Comparison of ENCODE assay signal across 1 cellular context in genomic region chr7:23469150-23469960, GRCh38.
TF ChIP-seq lines count a peak whose summit lies in the region.

No MANE protein-coding gene starts in this region.

TF ChIP-seq in HepG2, 621 proteins besides CTCF, POLR2A, EP300 and RAD21 (continued from another document and continues in another):
- TF ChIP-seq, protein P1, sequence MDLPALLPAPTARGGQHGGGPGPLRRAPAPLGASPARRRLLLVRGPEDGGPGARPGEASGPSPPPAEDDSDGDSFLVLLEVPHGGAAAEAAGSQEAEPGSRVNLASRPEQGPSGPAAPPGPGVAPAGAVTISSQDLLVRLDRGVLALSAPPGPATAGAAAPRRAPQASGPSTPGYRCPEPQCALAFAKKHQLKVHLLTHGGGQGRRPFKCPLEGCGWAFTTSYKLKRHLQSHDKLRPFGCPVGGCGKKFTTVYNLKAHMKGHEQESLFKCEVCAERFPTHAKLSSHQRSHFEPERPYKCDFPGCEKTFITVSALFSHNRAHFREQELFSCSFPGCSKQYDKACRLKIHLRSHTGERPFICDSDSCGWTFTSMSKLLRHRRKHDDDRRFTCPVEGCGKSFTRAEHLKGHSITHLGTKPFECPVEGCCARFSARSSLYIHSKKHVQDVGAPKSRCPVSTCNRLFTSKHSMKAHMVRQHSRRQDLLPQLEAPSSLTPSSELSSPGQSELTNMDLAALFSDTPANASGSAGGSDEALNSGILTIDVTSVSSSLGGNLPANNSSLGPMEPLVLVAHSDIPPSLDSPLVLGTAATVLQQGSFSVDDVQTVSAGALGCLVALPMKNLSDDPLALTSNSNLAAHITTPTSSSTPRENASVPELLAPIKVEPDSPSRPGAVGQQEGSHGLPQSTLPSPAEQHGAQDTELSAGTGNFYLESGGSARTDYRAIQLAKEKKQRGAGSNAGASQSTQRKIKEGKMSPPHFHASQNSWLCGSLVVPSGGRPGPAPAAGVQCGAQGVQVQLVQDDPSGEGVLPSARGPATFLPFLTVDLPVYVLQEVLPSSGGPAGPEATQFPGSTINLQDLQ (CRISPR knock-in tag; IDR thresholded peaks at IDR 0.05) = 0 out of 2 replicates have a peak, but pooled peaks have one; percentile 22
- TF ChIP-seq BORCS8-MEF2B (CRISPR knock-in tag; IDR thresholded peaks at IDR 0.05) (0 out of 2 replicates have a peak, but pooled peaks have one; percentile 38), ZNF337 (CRISPR knock-in tag; IDR thresholded peaks at IDR 0.05; ENCODE audit: borderline replicate concordance, low read depth) (no peak), GMEB2 (CRISPR knock-in tag; IDR thresholded peaks at IDR 0.05; ENCODE audit: low read depth) (no peak), NFE2L2 (IDR thresholded peaks at IDR 0.05; ENCODE audit: low read length) (no peak), RBM39 (IDR thresholded peaks at IDR 0.05; ENCODE audit: low read depth, low read length, poor library complexity, severe bottlenecking) (no peak), ZNF3 (CRISPR knock-in tag; IDR thresholded peaks at IDR 0.05) (no peak), HMG20B (CRISPR knock-in tag; conservative IDR thresholded peaks at IDR 0.05) (no peak), HNRNPH1 (optimal IDR thresholded peaks at IDR 0.05; ENCODE audit: low read depth, low read length) (no peak), ZNF773 (CRISPR knock-in tag; IDR thresholded peaks at IDR 0.05; ENCODE audit: borderline replicate concordance) (no peak), CSRNP1 (CRISPR knock-in tag; IDR thresholded peaks at IDR 0.05) (no peak), GTF2F1 (IDR thresholded peaks at IDR 0.05; ENCODE audit: low read length) (no peak), ZNF331 (CRISPR knock-in tag; IDR thresholded peaks at IDR 0.05) (no peak), MED1 (CRISPR knock-in tag; IDR thresholded peaks at IDR 0.05) (peak; percentile 31; the same call in 1 of the 2 replicates), MEIS2 (CRISPR knock-in tag; IDR thresholded peaks at IDR 0.05) (no peak), FOSL1 (CRISPR knock-in tag; IDR thresholded peaks at IDR 0.05; ENCODE audit: borderline replicate concordance) (no peak), MYC (CRISPR knock-in tag; IDR thresholded peaks at IDR 0.05; ENCODE audit: borderline replicate concordance) (no peak; the same call in 1 of the 2 replicates), PHF20 (CRISPR knock-in tag; IDR thresholded peaks at IDR 0.05) (no peak), ZNF891 (CRISPR knock-in tag; IDR thresholded peaks at IDR 0.05) (peak; percentile 69; the same call in 1 of the 2 replicates), ZSCAN22 (CRISPR knock-in tag; IDR thresholded peaks at IDR 0.05) (no peak), CCAR2 (optimal IDR thresholded peaks at IDR 0.05; ENCODE audit: low read depth, low read length) (no peak), ZNF274 (CRISPR knock-in tag; IDR thresholded peaks at IDR 0.05) (no peak), HOXA9 (CRISPR knock-in tag; IDR thresholded peaks at IDR 0.05; ENCODE audit: borderline replicate concordance) (0 out of 2 replicates have a peak, but pooled peaks have one; percentile 45), ZBTB21 (CRISPR knock-in tag; IDR thresholded peaks at IDR 0.05) (no peak), MED13 (CRISPR knock-in tag; IDR thresholded peaks at IDR 0.05) (no peak; the same call in 1 of the 2 replicates), ZNF713 (CRISPR knock-in tag; IDR thresholded peaks at IDR 0.05) (no peak), ATM (IDR thresholded peaks at IDR 0.05; ENCODE audit: borderline replicate concordance) (no peak), ZNF333 (CRISPR knock-in tag; IDR thresholded peaks at IDR 0.05; ENCODE audit: borderline replicate concordance) (peak; percentile 74; the same call in 1 of the 2 replicates), NFYB (CRISPR knock-in tag; IDR thresholded peaks at IDR 0.05) (no peak), ZNF563 (CRISPR knock-in tag; IDR thresholded peaks at IDR 0.05) (no peak; the same call in 1 of the 2 replicates), JARID2 (CRISPR knock-in tag; IDR thresholded peaks at IDR 0.05; ENCODE audit: insufficient replicate concordance) (no peak), ZNF772 (CRISPR knock-in tag; IDR thresholded peaks at IDR 0.05) (no peak), MATR3 (CRISPR knock-in tag; IDR thresholded peaks at IDR 0.05) (no peak), GATAD1 (CRISPR knock-in tag; IDR thresholded peaks at IDR 0.05) (no peak), ZFY (CRISPR knock-in tag; IDR thresholded peaks at IDR 0.05) (peak; percentile 82), ZNF24 (IDR thresholded peaks at IDR 0.05) (no peak), ZNF30 (CRISPR knock-in tag; IDR thresholded peaks at IDR 0.05) (no peak), ZBTB1 (CRISPR knock-in tag; IDR thresholded peaks at IDR 0.05; ENCODE audit: borderline replicate concordance) (no peak), ZNF569 (CRISPR knock-in tag; IDR thresholded peaks at IDR 0.05; ENCODE audit: borderline replicate concordance) (no peak), TAF15 (IDR thresholded peaks at IDR 0.05; ENCODE audit: low read depth, low read length, poor library complexity, severe bottlenecking) (no peak), ZNF317 (CRISPR knock-in tag; IDR thresholded peaks at IDR 0.05) (no peak), ASH2L (IDR thresholded peaks at IDR 0.05; ENCODE audit: insufficient read length, low read depth, low read length) (peak; percentile 44), EEA1 (CRISPR knock-in tag; IDR thresholded peaks at IDR 0.05; ENCODE audit: borderline replicate concordance) (no peak), FOXM1 (CRISPR knock-in tag; IDR thresholded peaks at IDR 0.05) (no peak), NR2C2 (CRISPR knock-in tag; IDR thresholded peaks at IDR 0.05; ENCODE audit: borderline replicate concordance) (0 out of 2 replicates have a peak, but pooled peaks have one; percentile 17), SAFB2 (CRISPR knock-in tag; IDR thresholded peaks at IDR 0.05; ENCODE audit: borderline replicate concordance, low read depth) (peak; percentile 56; the same call in 1 of the 2 replicates), HOXA5 (CRISPR knock-in tag; IDR thresholded peaks at IDR 0.05) (peak; percentile 10; the same call in 1 of the 2 replicates), ZFX (CRISPR knock-in tag; IDR thresholded peaks at IDR 0.05; ENCODE audit: low read depth) (peak; percentile 68), ZNF740 (CRISPR knock-in tag; IDR thresholded peaks at IDR 0.05) (0 out of 2 replicates have a peak, but pooled peaks have one; percentile 23), CCDC6 (CRISPR knock-in tag; IDR thresholded peaks at IDR 0.05) (peak; percentile 35; the same call in 1 of the 2 replicates), ATF2 (CRISPR knock-in tag; IDR thresholded peaks at IDR 0.05) (no peak), ZMYM4 (CRISPR knock-in tag; IDR thresholded peaks at IDR 0.05) (no peak), ARNT (IDR thresholded peaks at IDR 0.05) (no peak), ZKSCAN8 (CRISPR knock-in tag; IDR thresholded peaks at IDR 0.05; ENCODE audit: borderline replicate concordance) (no peak), ZFP82 (CRISPR knock-in tag; IDR thresholded peaks at IDR 0.05; ENCODE audit: borderline replicate concordance) (0 out of 2 replicates have a peak, but pooled peaks have one; percentile 59), TBX3 (IDR thresholded peaks at IDR 0.05; ENCODE audit: borderline replicate concordance) (no peak), ZNF75D (CRISPR knock-in tag; IDR thresholded peaks at IDR 0.05; ENCODE audit: borderline replicate concordance) (no peak), NCOR1 (IDR thresholded peaks at IDR 0.05; ENCODE audit: borderline replicate concordance, low read length) (no peak), FOSL2 (CRISPR knock-in tag; IDR thresholded peaks at IDR 0.05) (no peak), CAMTA2 (CRISPR knock-in tag; IDR thresholded peaks at IDR 0.05; ENCODE audit: borderline replicate concordance) (no peak), PCBP2 (optimal IDR thresholded peaks at IDR 0.05; ENCODE audit: low read depth, low read length, poor library complexity, severe bottlenecking) (no peak), ARNTL (CRISPR knock-in tag; IDR thresholded peaks at IDR 0.05) (no peak), ZNF367 (CRISPR knock-in tag; IDR thresholded peaks at IDR 0.05; ENCODE audit: borderline replicate concordance) (no peak), ZBTB8A (CRISPR knock-in tag; IDR thresholded peaks at IDR 0.05; ENCODE audit: borderline replicate concordance, low read depth) (no peak)
- TF ChIP-seq, protein P2, sequence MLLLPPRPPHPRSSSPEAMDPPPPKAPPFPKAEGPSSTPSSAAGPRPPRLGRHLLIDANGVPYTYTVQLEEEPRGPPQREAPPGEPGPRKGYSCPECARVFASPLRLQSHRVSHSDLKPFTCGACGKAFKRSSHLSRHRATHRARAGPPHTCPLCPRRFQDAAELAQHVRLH (CRISPR knock-in tag; IDR thresholded peaks at IDR 0.05; ENCODE audit: borderline replicate concordance, low read depth) = no peak
- TF ChIP-seq, protein P3, sequence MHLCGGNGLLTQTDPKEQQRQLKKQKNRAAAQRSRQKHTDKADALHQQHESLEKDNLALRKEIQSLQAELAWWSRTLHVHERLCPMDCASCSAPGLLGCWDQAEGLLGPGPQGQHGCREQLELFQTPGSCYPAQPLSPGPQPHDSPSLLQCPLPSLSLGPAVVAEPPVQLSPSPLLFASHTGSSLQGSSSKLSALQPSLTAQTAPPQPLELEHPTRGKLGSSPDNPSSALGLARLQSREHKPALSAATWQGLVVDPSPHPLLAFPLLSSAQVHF (CRISPR knock-in tag; IDR thresholded peaks at IDR 0.05) = 0 out of 2 replicates have a peak, but pooled peaks have one; percentile 6
- TF ChIP-seq, protein P4, sequence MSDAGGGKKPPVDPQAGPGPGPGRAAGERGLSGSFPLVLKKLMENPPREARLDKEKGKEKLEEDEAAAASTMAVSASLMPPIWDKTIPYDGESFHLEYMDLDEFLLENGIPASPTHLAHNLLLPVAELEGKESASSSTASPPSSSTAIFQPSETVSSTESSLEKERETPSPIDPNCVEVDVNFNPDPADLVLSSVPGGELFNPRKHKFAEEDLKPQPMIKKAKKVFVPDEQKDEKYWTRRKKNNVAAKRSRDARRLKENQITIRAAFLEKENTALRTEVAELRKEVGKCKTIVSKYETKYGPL (CRISPR knock-in tag; IDR thresholded peaks at IDR 0.05) = no peak
- TF ChIP-seq, protein P5, sequence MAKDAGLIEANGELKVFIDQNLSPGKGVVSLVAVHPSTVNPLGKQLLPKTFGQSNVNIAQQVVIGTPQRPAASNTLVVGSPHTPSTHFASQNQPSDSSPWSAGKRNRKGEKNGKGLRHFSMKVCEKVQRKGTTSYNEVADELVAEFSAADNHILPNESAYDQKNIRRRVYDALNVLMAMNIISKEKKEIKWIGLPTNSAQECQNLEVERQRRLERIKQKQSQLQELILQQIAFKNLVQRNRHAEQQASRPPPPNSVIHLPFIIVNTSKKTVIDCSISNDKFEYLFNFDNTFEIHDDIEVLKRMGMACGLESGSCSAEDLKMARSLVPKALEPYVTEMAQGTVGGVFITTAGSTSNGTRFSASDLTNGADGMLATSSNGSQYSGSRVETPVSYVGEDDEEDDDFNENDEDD (CRISPR knock-in tag; IDR thresholded peaks at IDR 0.05; ENCODE audit: borderline replicate concordance) = peak; percentile 12; the same call in 1 of the 2 replicates
